In genomic region chr18:11976882-11977281, GRCh38 we compare ENCODE assay signal across 16 cellular contexts. TPM values are rescaled to one million over a fixed set of nuclear protein-coding genes. Genes with fewer than 3 reads are reported as not detected.
DNase-seq lines count a peak whose midpoint lies in the region; ATAC-seq and TF ChIP-seq lines count a peak whose summit lies in the region.
"Had no signal": no experiment of that assay in that cellular context is flagged by ENCODE, and none has a peak within 500 bp of the region (broad histone marks: within the 10 kb centered on the region; RNA-seq: fewer than 3 reads in every experiment).

No MANE protein-coding gene starts in this region.

- TF ChIP-seq CTCF in HEK293 (tag by site-specific recombination; IDR thresholded peaks at IDR 0.05) = no peak
- no peak for TF ChIP-seq CTCF in cardiac fibroblast (IDR thresholded peaks at IDR 0.05; ENCODE audit: low read depth, low read length)

- no peaks in the 10 kb centered on the region for H3K79me1 ChIP-seq in mesendoderm (ENCODE audit: low read length)

- H4K8ac ChIP-seq in mesendoderm (ENCODE audit: low read depth, low read length) = no peak overlapping the region

- H2BK15ac ChIP-seq in mesendoderm (replicated peaks; ENCODE audit: low read depth) = no peak overlapping the region

- H3K4me3 ChIP-seq in ACC112 (ENCODE audit: low read depth, low read length) (no peak overlapping the region), HEK293 (ENCODE audit: low read depth, low read length) (no peak overlapping the region), cardiac fibroblast (replicated peaks in 1 of 2; ENCODE audit: low read depth in 2 of 2, low read length in 2 of 2) (no peak overlapping the region), mesendoderm (ENCODE audit: low read length) (no peak overlapping the region)

- peak overlapping the region; percentile 64 for H3K56ac ChIP-seq in mesendoderm (ENCODE audit: low read length)

- H3K4me2 ChIP-seq in mesendoderm (ENCODE audit: low read length) = no peak overlapping the region

- H2BK120ac ChIP-seq in mesendoderm (ENCODE audit: low read depth, low read length) = no peak overlapping the region

- H2AK5ac ChIP-seq in mesendoderm (ENCODE audit: low read length) = no peak overlapping the region

- H3K27ac Mint-ChIP-seq in activated CD4-positive, alpha-beta memory T cell treated with anti-CD3 and anti-CD28 coated beads, Interleukin-2, amount 10 ng/mL, durations not matched to agents 7 days and 5 days = no peak overlapping the region
- H3K27ac Mint-ChIP-seq in T-helper 17 cell = no peak overlapping the region

- no peaks in the 10 kb centered on the region for H3K27me3 ChIP-seq in ACC112 (ENCODE audit: insufficient read depth, low read length)
- H3K27me3 ChIP-seq in mesendoderm (ENCODE audit: insufficient read depth, low read length, poor library complexity) = no peaks in the 10 kb centered on the region

- no peaks in the 10 kb centered on the region for H3K79me2 ChIP-seq in ACC112 (ENCODE audit: control insufficient read depth, insufficient read depth, low read length, unreplicated experiment)
- H3K79me2 ChIP-seq in mesendoderm (ENCODE audit: control insufficient read depth, insufficient read depth, low read length) = no peaks in the 10 kb centered on the region
- H3K79me2 ChIP-seq: parathyroid adenoma had no signal

- no peak overlapping the region for H2BK5ac ChIP-seq in mesendoderm (ENCODE audit: low read length)

- H4K5ac ChIP-seq in mesendoderm (ENCODE audit: low read length) = no peak overlapping the region

- H3K4me3 Mint-ChIP-seq in activated CD4-positive, alpha-beta memory T cell treated with anti-CD3 and anti-CD28 coated beads, Interleukin-2, amount 10 ng/mL, durations not matched to agents 7 days and 5 days = no peak overlapping the region
- no peak overlapping the region for H3K4me3 Mint-ChIP-seq in T-helper 17 cell

- no peaks in the 10 kb centered on the region for H3K36me3 ChIP-seq in ACC112 (ENCODE audit: insufficient read depth, low read length)
- no peaks in the 10 kb centered on the region for H3K36me3 ChIP-seq in HEK293 (ENCODE audit: control insufficient read depth in 2 of 2, insufficient read depth in 1 of 2, low read length in 2 of 2)
- no peaks in the 10 kb centered on the region for H3K36me3 ChIP-seq in mesendoderm (ENCODE audit: control insufficient read depth, insufficient read depth, low read length)

- no CpG with 5 or more reads among the region's 7 CpGs for WGBS in mesendoderm (ENCODE audit: extremely low coverage, insufficient coverage, low lambda C conversion rate)

- CTCF ChIA-PET in HEK293 (lab: Yijun Ruan, JAX) = interaction anchor here (0.6 to 1.2 kb wide), 6 partner anchors 18 to 388 kb away, joined by 3 to 4 read pairs (median 4); no protein-coding TSS in a partner anchor
- CTCF ChIA-PET in activated CD4-positive, alpha-beta memory T cell treated with anti-CD3 and anti-CD28 coated beads, Interleukin-2, amount 10 ng/mL, durations not matched to agents 7 days and 5 days (lab: Charles Lee) = interaction anchor here (1.0 kb wide), 1 partner anchor 40 kb away, joined by 4 read pairs; no protein-coding TSS in a partner anchor

- H3K23ac ChIP-seq in mesendoderm (ENCODE audit: low read length) = no peak overlapping the region

- H3K27ac ChIP-seq in ACC112 (ENCODE audit: low read depth, low read length) = peak overlapping the region; percentile 45
- peak overlapping the region; percentile 49; the same call in 1 of the 2 replicates for H3K27ac ChIP-seq in HEK293 (ENCODE audit: extremely low read depth, low read depth, low read length)
- H3K27ac ChIP-seq in mesendoderm (ENCODE audit: low read depth, low read length) = no peak overlapping the region
- H3K27ac ChIP-seq: parathyroid adenoma had no signal

- POLR2A ChIA-PET in HEK293 (lab: Yijun Ruan, JAX) = interaction anchor here (0.9 kb wide), 1 partner anchor 30 kb away, joined by 4 read pairs; no protein-coding TSS in a partner anchor
- POLR2A ChIA-PET in activated CD4-positive, alpha-beta memory T cell treated with anti-CD3 and anti-CD28 coated beads, Interleukin-2, amount 10 ng/mL, durations not matched to agents 7 days and 5 days (lab: Charles Lee) = no interaction called here

- ATAC-seq in T-helper 17 cell = no peak
- no peak for ATAC-seq in HG03571 (IDR thresholded peaks at IDR 0.05; ENCODE audit: unreplicated experiment)
- ATAC-seq: stimulated activated naive CD8-positive, alpha-beta T cell treated with anti-CD3 and anti-CD28 coated beads, Interleukin-15, Interleukin-2, amounts not matched to agents 100 U/mL and 50 U/mL, for 24 hours had no signal

- H3K9ac ChIP-seq in mesendoderm (ENCODE audit: low read length) = no peak overlapping the region
- H3K9ac ChIP-seq: parathyroid adenoma had no signal

- H3K36me3 Mint-ChIP-seq in activated CD4-positive, alpha-beta memory T cell treated with anti-CD3 and anti-CD28 coated beads, Interleukin-2, amount 10 ng/mL, durations not matched to agents 7 days and 5 days (ENCODE audit: low read depth) = no peaks in the 10 kb centered on the region
- no peaks in the 10 kb centered on the region for H3K36me3 Mint-ChIP-seq in T-helper 17 cell (ENCODE audit: low read depth)

- no peaks in the 10 kb centered on the region for H3K9me3 ChIP-seq in HEK293 (ENCODE audit: control insufficient read depth, insufficient read depth, low read depth, low read length)
- no peaks in the 10 kb centered on the region for H3K9me3 ChIP-seq in T-helper 17 cell (ENCODE audit: control insufficient read depth, low read length, poor library complexity, severe bottlenecking)

- peaks cover 1% of the 10 kb centered on the region for H3K27me3 Mint-ChIP-seq in activated CD4-positive, alpha-beta memory T cell treated with anti-CD3 and anti-CD28 coated beads, Interleukin-2, amount 10 ng/mL, durations not matched to agents 7 days and 5 days
- H3K27me3 Mint-ChIP-seq in T-helper 17 cell = no peaks in the 10 kb centered on the region

- DNase-seq in cardiac fibroblast (ENCODE audit: low read depth in 2 of 2) (peak; percentile 66 to 73), mesendoderm (no peak), T-helper 17 cell (no peak)
- no peak for DNase-seq in activated CD4-positive, alpha-beta memory T cell treated with anti-CD3 and anti-CD28 coated beads, Interleukin-2, amount 10 ng/mL, durations not matched to agents 7 days and 5 days
- DNase-seq in activated CD4-positive, CD25-positive, alpha-beta regulatory T cell (lab: John Stamatoyannopoulos, UW) = no peak
- DNase-seq: activated CD8-positive, alpha-beta memory T cell treated with anti-CD3 and anti-CD28 coated beads for 24 hours; amniotic stem cell; MM.1S; NCI-H187 treated with DMSO at 0.1 percent for 48 hours; NCI-H526 treated with DMSO at 0.1 percent for 48 hours; stimulated activated CD4-positive, alpha-beta T cell treated with anti-CD3 and anti-CD28 coated beads, Interleukin-12 subunit alpha, Interleukin-12 subunit beta, amount 100 ng/mL, for 4 hours; stimulated activated naive CD8-positive, alpha-beta T cell treated with anti-CD3 and anti-CD28 coated beads, Interleukin-15, Interleukin-2, amounts not matched to agents 100 U/mL and 50 U/mL, for 24 hours had no signal

- H3K18ac ChIP-seq in mesendoderm (ENCODE audit: low read length) = no peak overlapping the region

- H3K4ac ChIP-seq in mesendoderm (ENCODE audit: low read depth, low read length) = no peak overlapping the region

- H3K4me1 ChIP-seq in ACC112 (ENCODE audit: control insufficient read depth, insufficient read depth, low read length, unreplicated experiment) (peaks cover 7% of the 10 kb centered on the region), HEK293 (ENCODE audit: control insufficient read depth, insufficient read depth, low read length) (peaks cover 3% of the 10 kb centered on the region; the same call in 1 of the 2 replicates), mesendoderm (ENCODE audit: control insufficient read depth, low read depth, low read length) (no peaks in the 10 kb centered on the region)
- H3K4me1 ChIP-seq: parathyroid adenoma had no signal

- peaks cover 10% of the 10 kb centered on the region for H3K4me1 Mint-ChIP-seq in activated CD4-positive, alpha-beta memory T cell treated with anti-CD3 and anti-CD28 coated beads, Interleukin-2, amount 10 ng/mL, durations not matched to agents 7 days and 5 days
- peaks cover 7% of the 10 kb centered on the region for H3K4me1 Mint-ChIP-seq in T-helper 17 cell

- H2AFZ ChIP-seq in ACC112 (ENCODE audit: low read length, unreplicated experiment) = peak overlapping the region; percentile 68
- H2AFZ ChIP-seq: parathyroid adenoma had no signal

- H3K9me3 Mint-ChIP-seq in activated CD4-positive, alpha-beta memory T cell treated with anti-CD3 and anti-CD28 coated beads, Interleukin-2, amount 10 ng/mL, durations not matched to agents 7 days and 5 days = no peaks in the 10 kb centered on the region

TF ChIP-seq in HEK293, 187 proteins besides CTCF, POLR2A, EP300 and RAD21:
- TF ChIP-seq ZNF132 (tag by site-specific recombination; IDR thresholded peaks at IDR 0.05; ENCODE audit: borderline replicate concordance) = no peak
- TF ChIP-seq ZNF292 (tag by site-specific recombination; IDR thresholded peaks at IDR 0.05; ENCODE audit: borderline replicate concordance, low read depth) = no peak

RNA-seq across cellular contexts. Expression of gene IMPA2, which starts 4.4 kb away (rescaled TPM):
- polyA plus RNA-seq in mesendoderm (2013, experiment 1 of 2) = 69.8 TPM
- 71.3 TPM for polyA plus RNA-seq in mesendoderm (2013, experiment 2 of 2)
- 10 to 100 TPM; 12.6 to 15.4 TPM for total RNA-seq in activated CD4-positive, alpha-beta memory T cell treated with anti-CD3 and anti-CD28 coated beads, Interleukin-2, amount 10 ng/mL, durations not matched to agents 7 days and 5 days
- 1 to 10 TPM; 4.3 to 5.8 TPM for total RNA-seq in T-helper 17 cell

Comparison
In these comparisons a context has a peak if more than half of its experiments do, and no peak if none do; other contexts are left out.
1. DNase-seq: peak in cardiac fibroblast (2 of 2); none in mesendoderm (single experiment), activated CD4-positive, alpha-beta memory T cell treated with anti-CD3 and anti-CD28 coated beads, Interleukin-2, amount 10 ng/mL, durations not matched to agents 7 days and 5 days (single experiment), activated CD4-positive, CD25-positive, alpha-beta regulatory T cell (0 of 4) and T-helper 17 cell (0 of 3).